ENCODE assay signal across 12 cellular contexts in genomic region chr20:61387204-61387958, GRCh38.
DNase-seq lines count a peak whose midpoint lies in the region; ATAC-seq and TF ChIP-seq lines count a peak whose summit lies in the region.
"Had no signal": no experiment of that assay in that cellular context is flagged by ENCODE, and none has a peak within 500 bp of the region (broad histone marks: within the 10 kb centered on the region; RNA-seq: fewer than 3 reads in every experiment).

No MANE protein-coding gene starts in this region.

- H3K4me3 ChIP-seq in left ventricle myocardium inferior = no peak overlapping the region
- H3K4me3 ChIP-seq: right lobe of liver, SJCRH30, thoracic aorta had no signal

- CTCF ChIA-PET in RWPE1 (lab: Yijun Ruan, JAX) = no interaction called here

- H3K4me1 ChIP-seq in left ventricle myocardium inferior = no peaks in the 10 kb centered on the region
- H3K4me1 ChIP-seq: right lobe of liver had no signal

- POLR2A ChIA-PET in RWPE1 (lab: Yijun Ruan, JAX; ENCODE audit: low non-redundant PET) = no interaction called here

- ATAC-seq in left ventricle myocardium superior = peak; percentile 33
- ATAC-seq in HG03354 (IDR thresholded peaks at IDR 0.05; ENCODE audit: poor library complexity, severe bottlenecking, unreplicated experiment) = no peak
- ATAC-seq in HG03175 (IDR thresholded peaks at IDR 0.05; ENCODE audit: unreplicated experiment) = no peak

- peaks cover 10% of the 10 kb centered on the region for H3K9me3 ChIP-seq in left ventricle myocardium inferior (replicated peaks)
- H3K9me3 ChIP-seq: right lobe of liver, thoracic aorta had no signal

- peaks cover 71% of the 10 kb centered on the region for H3K27me3 ChIP-seq in left ventricle myocardium inferior (ENCODE audit: low read depth)
- H3K27me3 ChIP-seq: right lobe of liver, SJCRH30 had no signal

- H3K27ac ChIP-seq in left ventricle myocardium inferior (replicated peaks) = no peak overlapping the region
- H3K27ac ChIP-seq in RWPE1 = peak overlapping the region; percentile 60
- H3K27ac ChIP-seq: right lobe of liver, SJCRH30, thoracic aorta had no signal

- DNase-seq in left ventricle myocardium superior (peak; percentile 35), left ventricle myocardium inferior (no peak), RWPE1 (ENCODE audit: low spot score) (peak; percentile 98), glomerular visceral epithelial cell (ENCODE audit: extremely low spot score) (peak; percentile 47), ureter (ENCODE audit: low spot score) (peak; percentile 64), activated gamma-delta T cell treated with Interleukin-2 at 50 U/mL for 16 hours (no peak)
- DNase-seq: KBM-7, right lobe of liver had no signal

- H3K36me3 ChIP-seq in left ventricle myocardium inferior = no peaks in the 10 kb centered on the region
- H3K36me3 ChIP-seq: right lobe of liver, SJCRH30, thoracic aorta had no signal

- intact Hi-C loops in left ventricle myocardium superior (cut with micrococcal nuclease) (no loop called here), left ventricle myocardium inferior (cut with micrococcal nuclease) (no loop called here)

- TF ChIP-seq CTCF in left ventricle myocardium inferior (IDR thresholded peaks at IDR 0.05; ENCODE audit: borderline replicate concordance) = no peak
- TF ChIP-seq CTCF in RWPE1 (conservative IDR thresholded peaks at IDR 0.05; ENCODE audit: low read depth) = no peak

Comparison
In these comparisons a context has a peak if more than half of its experiments do, and no peak if none do; other contexts are left out.
1. DNase-seq: peak in left ventricle myocardium superior (single experiment), RWPE1 (single experiment), glomerular visceral epithelial cell (single experiment) and ureter (single experiment); none in left ventricle myocardium inferior (single experiment) and activated gamma-delta T cell treated with Interleukin-2 at 50 U/mL for 16 hours (single experiment).